ENCODE assay signal across 8 cellular contexts in the genomic region with DNA sequence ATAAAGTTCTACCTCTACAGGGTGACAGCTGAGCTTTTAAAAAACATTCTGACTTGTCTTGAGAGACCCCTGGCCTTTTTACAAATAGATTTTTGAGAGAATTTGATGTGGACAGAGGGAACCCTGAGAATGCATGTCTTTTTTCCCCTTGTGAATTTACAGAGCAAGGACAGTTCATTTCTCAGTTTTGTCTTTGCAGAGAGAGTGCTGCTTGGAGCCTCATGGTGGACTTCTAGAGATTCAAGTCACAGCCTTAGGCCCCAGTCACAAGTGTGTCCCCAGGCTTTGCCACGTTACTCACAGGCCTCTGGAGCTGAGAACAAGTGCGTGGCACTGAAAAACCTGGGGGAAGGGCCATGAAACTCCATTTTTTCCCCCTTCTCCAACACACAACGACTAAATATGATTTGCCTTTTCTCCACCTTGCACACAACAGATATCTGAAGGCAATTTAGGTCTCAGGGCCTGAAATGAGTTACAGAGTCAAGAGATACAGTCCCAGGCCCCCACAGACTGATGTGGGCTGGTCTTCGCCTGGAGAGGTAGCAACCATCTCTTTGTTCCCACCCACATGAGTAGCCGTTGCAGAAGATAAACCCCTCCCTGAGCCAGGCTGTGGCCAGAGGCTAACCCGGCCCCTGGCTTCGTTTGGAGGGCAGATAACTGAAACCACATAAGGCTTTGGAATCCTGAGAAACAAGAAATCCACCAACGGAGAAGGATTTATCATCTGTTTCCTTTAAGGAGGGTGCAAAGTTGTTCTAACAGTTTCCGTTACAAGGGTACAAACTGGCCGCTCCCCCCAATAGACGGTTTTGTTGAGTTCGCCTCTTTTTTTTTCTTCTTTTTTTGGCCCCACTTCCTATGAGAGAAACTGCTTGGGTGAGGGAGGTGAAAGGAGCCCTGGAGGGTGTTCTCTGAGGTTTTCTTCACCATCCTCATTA. TPM values are rescaled to one million over a fixed set of nuclear protein-coding genes. Genes with fewer than 3 reads are reported as not detected.
A peak's percentile ranks its signal among the peaks of the same experiment; 100 is the strongest.
DNase-seq lines count a peak whose midpoint lies in the region; ATAC-seq and TF ChIP-seq lines count a peak whose summit lies in the region.

No MANE protein-coding gene starts in this region.

- CTCF ChIA-PET in Caco-2 (lab: Charles Lee): interaction anchor here (1.6 kb wide), 1 partner anchor 109 kb away, joined by 6 read pairs; no protein-coding TSS in a partner anchor
- CTCF ChIA-PET in HEK293 (lab: Yijun Ruan, JAX): interaction anchor here (0.9 to 6.8 kb wide), 5 partner anchors 89 to 184 kb away, joined by 3 to 281 read pairs (median 31); a partner anchor contains a TSS

- no peak for TF ChIP-seq CTCF in Caco-2 (IDR thresholded peaks at IDR 0.05; ENCODE audit: insufficient read depth in 1 of 2, low read depth in 1 of 2, low read length in 1 of 2, severe bottlenecking in 1 of 2, unreplicated experiment in 1 of 2)
- TF ChIP-seq CTCF in HEK293 (tag by site-specific recombination; IDR thresholded peaks at IDR 0.05): no peak
- no peak for TF ChIP-seq CTCF in astrocyte of the cerebellum (IDR thresholded peaks at IDR 0.05; ENCODE audit: low read depth, low read length, missing control alignments)
- no peak for TF ChIP-seq CTCF in hepatocyte (IDR thresholded peaks at IDR 0.05; ENCODE audit: poor library complexity)

- H3K4me3 ChIP-seq in Caco-2 (ENCODE audit: low read depth, low read length): peak overlapping the region; percentile 77
- H3K4me3 ChIP-seq in HEK293 (ENCODE audit: low read depth, low read length): no peak overlapping the region; the same call in 1 of the 2 replicates
- H3K4me3 ChIP-seq in astrocyte of the cerebellum (ENCODE audit: low read depth, low read length): peak overlapping the region; percentile 62
- H3K4me3 ChIP-seq in hepatocyte: peak overlapping the region; percentile 41

- peak overlapping the region; percentile 93 for H3K4me2 ChIP-seq in hepatocyte

- H3K4me1 Mint-ChIP-seq in Caco-2 (ENCODE audit: low read depth, unreplicated experiment): peaks cover 39% of the 10 kb centered on the region

- H3K9me3 Mint-ChIP-seq in Caco-2 (ENCODE audit: unreplicated experiment): no peaks in the 10 kb centered on the region

- H4K20me1 ChIP-seq in hepatocyte (ENCODE audit: insufficient read depth, poor library complexity, severe bottlenecking): no peaks in the 10 kb centered on the region

- BruUV-seq in Caco-2 (replicated peaks; lab: Mats Ljungman, UMichigan): no TSS peak

- H3K79me2 ChIP-seq in hepatocyte: peaks cover 18% of the 10 kb centered on the region

- no peak for ATAC-seq in HG03159 (IDR thresholded peaks at IDR 0.05; ENCODE audit: unreplicated experiment)
- ATAC-seq in GM21360 (IDR thresholded peaks at IDR 0.05; ENCODE audit: unreplicated experiment): no peak

- H3K9me2 ChIP-seq in hepatocyte (replicated peaks; ENCODE audit: insufficient read depth): no peaks in the 10 kb centered on the region

- H2AFZ ChIP-seq in hepatocyte: peak overlapping the region; percentile 62

- H3K27me3 ChIP-seq in Caco-2 (replicated peaks; ENCODE audit: control insufficient read depth, insufficient read depth, low read length) (no peaks in the 10 kb centered on the region), hepatocyte (no peaks in the 10 kb centered on the region)

- H3K9me3 ChIP-seq in Caco-2 (no peaks in the 10 kb centered on the region), HEK293 (ENCODE audit: control insufficient read depth, insufficient read depth, low read depth, low read length) (no peaks in the 10 kb centered on the region), hepatocyte (ENCODE audit: low read depth) (no peaks in the 10 kb centered on the region)

- 16% methylated on average over 12 of the region's 12 CpGs for WGBS in hepatocyte (ENCODE audit: low lambda C conversion rate, missing lambda C conversion rate)

- H3K27ac Mint-ChIP-seq in Caco-2 (ENCODE audit: unreplicated experiment): peak overlapping the region; percentile 90

- H3K36me3 Mint-ChIP-seq in Caco-2 (ENCODE audit: insufficient read depth, unreplicated experiment): peaks cover 41% of the 10 kb centered on the region

- in situ Hi-C loops in astrocyte of the cerebellum (cut with HindIII; ENCODE audit: low sequenced_read_pairs): loop anchor here (5.0 kb wide), 3 partner anchors 74 to 184 kb away; no protein-coding TSS in a partner anchor

- intact Hi-C loops in Caco-2 (cut with micrococcal nuclease; ENCODE audit: unreplicated experiment): no loop called here

- peak; percentile 59 to 61 for DNase-seq in Caco-2
- peak; percentile 53 for DNase-seq in RKO (ENCODE audit: low spot score)
- DNase-seq in astrocyte of the cerebellum (ENCODE audit: low read depth): peak; percentile 53
- DNase-seq in hepatocyte (ENCODE audit: low spot score): peak; percentile 76
- peak; percentile 48 for DNase-seq in putamen (ENCODE audit: low spot score)

- peak overlapping the region; percentile 87 for H3K4me3 Mint-ChIP-seq in Caco-2 (ENCODE audit: unreplicated experiment)

- H3K4me1 ChIP-seq in Caco-2 (peaks cover 51% of the 10 kb centered on the region), HEK293 (ENCODE audit: control insufficient read depth, insufficient read depth, low read length) (peaks cover 16% of the 10 kb centered on the region), hepatocyte (ENCODE audit: insufficient read depth) (peaks cover 35% of the 10 kb centered on the region)

- H3K27ac ChIP-seq in HEK293 (ENCODE audit: extremely low read depth, low read depth, low read length): peak overlapping the region; percentile 90
- peak overlapping the region; percentile 99 for H3K27ac ChIP-seq in hepatocyte

- POLR2A ChIA-PET in Caco-2 (lab: Charles Lee): interaction anchor here (0.6 to 2.7 kb wide), 2 partner anchors 40 to 94 kb away, joined by 3 to 16 read pairs; no protein-coding TSS in a partner anchor
- POLR2A ChIA-PET in HEK293 (lab: Yijun Ruan, JAX): interaction anchor here (1.1 to 3.8 kb wide), 5 partner anchors 13 to 94 kb away, joined by 3 to 56 read pairs (median 8); a partner anchor contains a TSS

- H3K27me3 Mint-ChIP-seq in Caco-2 (ENCODE audit: insufficient read depth, unreplicated experiment): no peaks in the 10 kb centered on the region

- H3K36me3 ChIP-seq in Caco-2 (ENCODE audit: control insufficient read depth, insufficient read depth, low read length) (no peaks in the 10 kb centered on the region), HEK293 (ENCODE audit: control insufficient read depth in 2 of 2, insufficient read depth in 1 of 2, low read length in 2 of 2) (peaks cover 0 to 18% of the 10 kb centered on the region in 2 experiments; a peak in 1 of 3 replicates), hepatocyte (replicated peaks; ENCODE audit: insufficient read depth, low read depth) (no peaks in the 10 kb centered on the region)

TF ChIP-seq in HEK293, 187 proteins besides CTCF, POLR2A, EP300 and RAD21 (continues in another document):
- TF ChIP-seq ZNF335 (tag by site-specific recombination; conservative IDR thresholded peaks at IDR 0.05) (peak; percentile 92), ZNF677 (tag by site-specific recombination; IDR thresholded peaks at IDR 0.05) (no peak), GLIS2 (tag by site-specific recombination; IDR thresholded peaks at IDR 0.05) (peak; percentile 45; the same call in 1 of the 2 replicates), PRDM1 (tag by site-specific recombination; IDR thresholded peaks at IDR 0.05) (0 out of 2 replicates have a peak, but pooled peaks have one; percentile 49), SP7 (tag by site-specific recombination; IDR thresholded peaks at IDR 0.05) (no peak), KLF8 (tag by site-specific recombination; IDR thresholded peaks at IDR 0.05) (no peak)
- TF ChIP-seq, protein P1, sequence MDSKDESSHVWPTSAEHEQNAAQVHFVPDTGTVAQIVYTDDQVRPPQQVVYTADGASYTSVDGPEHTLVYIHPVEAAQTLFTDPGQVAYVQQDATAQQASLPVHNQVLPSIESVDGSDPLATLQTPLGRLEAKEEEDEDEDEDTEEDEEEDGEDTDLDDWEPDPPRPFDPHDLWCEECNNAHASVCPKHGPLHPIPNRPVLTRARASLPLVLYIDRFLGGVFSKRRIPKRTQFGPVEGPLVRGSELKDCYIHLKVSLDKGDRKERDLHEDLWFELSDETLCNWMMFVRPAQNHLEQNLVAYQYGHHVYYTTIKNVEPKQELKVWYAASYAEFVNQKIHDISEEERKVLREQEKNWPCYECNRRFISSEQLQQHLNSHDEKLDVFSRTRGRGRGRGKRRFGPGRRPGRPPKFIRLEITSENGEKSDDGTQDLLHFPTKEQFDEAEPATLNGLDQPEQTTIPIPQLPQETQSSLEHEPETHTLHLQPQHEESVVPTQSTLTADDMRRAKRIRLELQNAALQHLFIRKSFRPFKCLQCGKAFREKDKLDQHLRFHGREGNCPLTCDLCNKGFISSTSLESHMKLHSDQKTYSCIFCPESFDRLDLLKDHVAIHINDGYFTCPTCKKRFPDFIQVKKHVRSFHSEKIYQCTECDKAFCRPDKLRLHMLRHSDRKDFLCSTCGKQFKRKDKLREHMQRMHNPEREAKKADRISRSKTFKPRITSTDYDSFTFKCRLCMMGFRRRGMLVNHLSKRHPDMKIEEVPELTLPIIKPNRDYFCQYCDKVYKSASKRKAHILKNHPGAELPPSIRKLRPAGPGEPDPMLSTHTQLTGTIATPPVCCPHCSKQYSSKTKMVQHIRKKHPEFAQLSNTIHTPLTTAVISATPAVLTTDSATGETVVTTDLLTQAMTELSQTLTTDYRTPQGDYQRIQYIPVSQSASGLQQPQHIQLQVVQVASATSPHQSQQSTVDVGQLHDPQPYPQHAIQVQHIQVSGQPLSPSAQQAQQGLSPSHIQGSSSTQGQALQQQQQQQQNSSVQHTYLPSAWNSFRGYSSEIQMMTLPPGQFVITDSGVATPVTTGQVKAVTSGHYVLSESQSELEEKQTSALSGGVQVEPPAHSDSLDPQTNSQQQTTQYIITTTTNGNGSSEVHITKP (tag by site-specific recombination; IDR thresholded peaks at IDR 0.05): peak; percentile 96
- TF ChIP-seq, protein P2, sequence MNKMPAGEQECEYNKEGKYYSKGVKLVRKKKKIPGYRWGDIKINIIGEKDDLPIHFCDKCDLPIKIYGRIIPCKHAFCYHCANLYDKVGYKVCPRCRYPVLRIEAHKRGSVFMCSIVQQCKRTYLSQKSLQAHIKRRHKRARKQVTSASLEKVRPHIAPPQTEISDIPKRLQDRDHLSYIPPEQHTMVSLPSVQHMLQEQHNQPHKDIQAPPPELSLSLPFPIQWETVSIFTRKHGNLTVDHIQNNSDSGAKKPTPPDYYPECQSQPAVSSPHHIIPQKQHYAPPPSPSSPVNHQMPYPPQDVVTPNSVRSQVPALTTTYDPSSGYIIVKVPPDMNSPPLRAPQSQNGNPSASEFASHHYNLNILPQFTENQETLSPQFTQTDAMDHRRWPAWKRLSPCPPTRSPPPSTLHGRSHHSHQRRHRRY (tag by site-specific recombination; IDR thresholded peaks at IDR 0.05): no peak

RNA-seq across cellular contexts. Expression of a gene that starts 1.0 kb away (rescaled TPM):
- 10.0 and 12.3 TPM in 2 replicates for total RNA-seq in Caco-2 (2022)
- total RNA-seq in hepatocyte: 22.0 and 35.5 TPM in 2 replicates
- 19.1 and 21.2 TPM in 2 replicates for polyA plus RNA-seq in hepatocyte

RNA-seq across cellular contexts. Expression of a gene that starts 39.8 kb away (rescaled TPM):
- total RNA-seq in Caco-2 (2022) (21.3 and 21.9 TPM in 2 replicates), hepatocyte (14.9 and 21.7 TPM in 2 replicates)
- 22.5 and 22.6 TPM in 2 replicates for polyA plus RNA-seq in hepatocyte
